ENCODE assay signal across 25 cellular contexts in genomic region chr3:175381685-175382084, GRCh38.
"Had no signal": no experiment of that assay in that cellular context is flagged by ENCODE, and none has a peak within 500 bp of the region (broad histone marks: within the 10 kb centered on the region; RNA-seq: fewer than 3 reads in every experiment).

No MANE protein-coding gene starts in this region.

- H3K4me1 ChIP-seq: left lung, pancreas, right atrium auricular region, suprapubic skin, transverse colon, vagina had no signal

- H3K4me3 Mint-ChIP-seq: mesothelial cell of epicardium; naive B cell; nephron; stimulated activated naive CD8-positive, alpha-beta T cell treated with anti-CD3 and anti-CD28 coated beads, Interleukin-15, amount 100 ng/mL, for 72 hours had no signal

- H3K27me3 Mint-ChIP-seq: naive B cell; progenitor cell of endocrine pancreas; stimulated activated naive CD8-positive, alpha-beta T cell treated with anti-CD3 and anti-CD28 coated beads, Interleukin-15, amount 100 ng/mL, for 72 hours had no signal

- H3K4me3 ChIP-seq: hepatocyte, left lung, mucosa of descending colon, pancreas, right atrium auricular region, smooth muscle cell, suprapubic skin, transverse colon, vagina had no signal

- H3K9me3 ChIP-seq: mucosa of descending colon, pancreas, right atrium auricular region, suprapubic skin, transverse colon, vagina had no signal

- H3K36me3 ChIP-seq: left lung, pancreas, right atrium auricular region, suprapubic skin, transverse colon, vagina had no signal

- H3K27ac Mint-ChIP-seq: mesothelial cell of epicardium; naive B cell; nephron; progenitor cell of endocrine pancreas; stimulated activated naive CD8-positive, alpha-beta T cell treated with anti-CD3 and anti-CD28 coated beads, Interleukin-15, amount 100 ng/mL, for 72 hours had no signal

- H3K36me3 Mint-ChIP-seq: naive B cell had no signal

- ATAC-seq: left lung; mucosa of descending colon; pancreas; sciatic nerve; stimulated activated naive CD8-positive, alpha-beta T cell treated with anti-CD3 and anti-CD28 coated beads, Interleukin-15, amount 100 ng/mL, for 72 hours had no signal

- H3K4me1 Mint-ChIP-seq: naive B cell; stimulated activated naive CD8-positive, alpha-beta T cell treated with anti-CD3 and anti-CD28 coated beads, Interleukin-15, amount 100 ng/mL, for 72 hours had no signal

- H3K27ac ChIP-seq: hepatocyte, left lung, pancreas, right atrium auricular region, suprapubic skin, transverse colon, vagina had no signal

- DNase-seq: cortex of kidney; head of caudate nucleus; kidney; left lung; mesenchymal stem cell; mucosa of descending colon; naive B cell; nucleus accumbens; pancreas; stimulated activated CD4-positive, alpha-beta T cell treated with anti-CD3 and anti-CD28 coated beads, Interleukin-12 subunit alpha, Interleukin-12 subunit beta, amount 100 ng/mL, for 4 hours; stimulated activated CD4-positive, alpha-beta T cell treated with anti-CD3 and anti-CD28 coated beads, Interleukin-1b, Interleukin-23, amount 100 ng/mL, for 48 hours; stimulated activated CD4-positive, alpha-beta T cell treated with anti-CD3 and anti-CD28 coated beads, Interleukin-4, amount 100 ng/mL, for 1 hour; stimulated activated CD8-positive, alpha-beta memory T cell treated with anti-CD3 and anti-CD28 coated beads, Interleukin-4, amount 100 ng/mL, for 48 hours; stimulated activated naive CD4-positive, alpha-beta T cell; stimulated activated naive CD8-positive, alpha-beta T cell treated with anti-CD3 and anti-CD28 coated beads, Interleukin-15, amount 100 ng/mL, for 72 hours; transverse colon had no signal

- H3K9me3 Mint-ChIP-seq: stimulated activated naive CD8-positive, alpha-beta T cell treated with anti-CD3 and anti-CD28 coated beads, Interleukin-15, amount 100 ng/mL, for 72 hours had no signal
